Comparison of ENCODE assay signal across 22 cellular contexts in genomic region chrX:10986616-10987015, GRCh38.
A peak's percentile ranks its signal among the peaks of the same experiment; 100 is the strongest.
DNase-seq lines count a peak whose midpoint lies in the region; ATAC-seq, FAIRE-seq and TF ChIP-seq lines count a peak whose summit lies in the region.
"Had no signal": no experiment of that assay in that cellular context is flagged by ENCODE, and none has a peak within 500 bp of the region (broad histone marks: within the 10 kb centered on the region; RNA-seq: fewer than 3 reads in every experiment).

No MANE protein-coding gene starts in this region.

- no peak overlapping the region for H3K27ac ChIP-seq in astrocyte (ENCODE audit: low read depth, low read length)
- H3K27ac ChIP-seq: 22Rv1, BLaER1 had no signal

- H4K20me1 ChIP-seq in astrocyte (ENCODE audit: insufficient read depth, low read length), result no peaks in the 10 kb centered on the region
- H4K20me1 ChIP-seq: BLaER1 had no signal

- no peaks in the 10 kb centered on the region for H3K27me3 Mint-ChIP-seq in astrocyte (ENCODE audit: low read depth, unreplicated experiment)
- H3K27me3 Mint-ChIP-seq: CD4-positive, CD25-positive, alpha-beta regulatory T cell had no signal

- H3K27ac Mint-ChIP-seq in astrocyte (ENCODE audit: unreplicated experiment), result no peak overlapping the region
- H3K27ac Mint-ChIP-seq: CD4-positive, CD25-positive, alpha-beta regulatory T cell had no signal

- DNase-seq in AG08395 (ENCODE audit: low spot score), result peak; percentile 22
- DNase-seq in GM04503 (ENCODE audit: low read depth), result peak; percentile 25
- peak; percentile 29 for DNase-seq in astrocyte (ENCODE audit: low read depth)
- DNase-seq in fibroblast of the aortic adventitia (ENCODE audit: low read depth), result peak; percentile 74
- DNase-seq in HT-29 (ENCODE audit: low spot score), result no peak
- DNase-seq in SKM-1 (lab: John Stamatoyannopoulos, UW; ENCODE audit: unreplicated experiment), result no peak
- DNase-seq: CD4-positive, CD25-positive, alpha-beta regulatory T cell; KBM-7; MG63; NCI-H1105 treated with DMSO at 0.1 percent for 48 hours; NCI-H146; NCI-H1930; NCI-H526 treated with DMSO at 0.1 percent for 48 hours; Right ventricle myocardium superior; RPMI8226 had no signal

- H3K4me1 Mint-ChIP-seq in astrocyte (ENCODE audit: low read depth, unreplicated experiment), result peaks cover 18% of the 10 kb centered on the region
- H3K4me1 Mint-ChIP-seq: CD4-positive, CD25-positive, alpha-beta regulatory T cell had no signal

- H3K4me2 ChIP-seq in astrocyte (ENCODE audit: low read length), result no peak overlapping the region
- H3K4me2 ChIP-seq: BLaER1 had no signal

- H3K9ac ChIP-seq in astrocyte (ENCODE audit: low read length), result no peak overlapping the region
- H3K9ac ChIP-seq: BLaER1 had no signal

- no peaks in the 10 kb centered on the region for H3K27me3 ChIP-seq in astrocyte (ENCODE audit: insufficient read depth, low read length)
- H3K27me3 ChIP-seq: MG63, SJSA1 had no signal

- H3K4me3 Mint-ChIP-seq in astrocyte (ENCODE audit: unreplicated experiment), result no peak overlapping the region
- H3K4me3 Mint-ChIP-seq: CD4-positive, CD25-positive, alpha-beta regulatory T cell had no signal

- peak; percentile 90 for FAIRE-seq in astrocyte (lab: Jason Lieb, UNC)
- FAIRE-seq: G401.6, H54 had no signal

- ATAC-seq in HG02623 (IDR thresholded peaks at IDR 0.05; ENCODE audit: unreplicated experiment) (no peak), GM21526 (IDR thresholded peaks at IDR 0.05; ENCODE audit: low FRiP score, unreplicated experiment) (no peak)

- H3K4me3 ChIP-seq in astrocyte (ENCODE audit: insufficient read depth, low read depth, low read length), result no peak overlapping the region
- H3K4me3 ChIP-seq in fibroblast of the aortic adventitia (ENCODE audit: low read depth, low read length), result no peak overlapping the region
- H3K4me3 ChIP-seq: BLaER1, MG63, SJSA1 had no signal

- H3K36me3 ChIP-seq in astrocyte (ENCODE audit: insufficient read depth, low read length), result no peaks in the 10 kb centered on the region
- H3K36me3 ChIP-seq: BLaER1, MG63, SJSA1 had no signal

- H2AFZ ChIP-seq in astrocyte (ENCODE audit: low read depth, low read length), result no peak overlapping the region

- no peaks in the 10 kb centered on the region for H3K79me2 ChIP-seq in astrocyte (ENCODE audit: insufficient read depth, low read length)

- TF ChIP-seq CTCF in astrocyte (IDR thresholded peaks at IDR 0.05; ENCODE audit: insufficient read depth, low read depth, low read length) (no peak), fibroblast of the aortic adventitia (IDR thresholded peaks at IDR 0.05; ENCODE audit: insufficient read depth, low read length) (no peak)

- H3K4me1 ChIP-seq in astrocyte (ENCODE audit: insufficient read depth, low read length), result peaks cover 4% of the 10 kb centered on the region
- H3K4me1 ChIP-seq: BLaER1 had no signal

- no peaks in the 10 kb centered on the region for H3K9me3 ChIP-seq in astrocyte (ENCODE audit: insufficient read depth, low read depth, low read length)
- H3K9me3 ChIP-seq: BLaER1, MG63, SJSA1 had no signal

- H3K36me3 Mint-ChIP-seq in astrocyte (ENCODE audit: low read depth, unreplicated experiment), result no peaks in the 10 kb centered on the region
- H3K36me3 Mint-ChIP-seq: CD4-positive, CD25-positive, alpha-beta regulatory T cell had no signal

- H3K9me3 Mint-ChIP-seq in astrocyte (ENCODE audit: unreplicated experiment), result no peaks in the 10 kb centered on the region

Comparison
In these comparisons a context has a peak if more than half of its experiments do, and no peak if none do; other contexts are left out.
1. DNase-seq: peak in AG08395 (single experiment), GM04503 (single experiment), astrocyte (single experiment) and fibroblast of the aortic adventitia (single experiment); none in HT-29 (single experiment) and SKM-1 (single experiment).